ENCODE assay signal across 1 cellular context in genomic region chr17:42561908-42562844, GRCh38.
A peak's percentile ranks its signal among the peaks of the same experiment; 100 is the strongest.
TF ChIP-seq lines count a peak whose summit lies in the region.

TSS of gene COASY (plus strand) at chr17:42562148. CDS start at chr17:42562623, 475 bp downstream.

TF ChIP-seq in HepG2, 621 proteins besides CTCF, POLR2A, EP300 and RAD21 (continued from another document and continues in another):
- no peak for TF ChIP-seq ZBTB40 (IDR thresholded peaks at IDR 0.05)
- TF ChIP-seq ZBTB40 (CRISPR knock-in tag; IDR thresholded peaks at IDR 0.05): peak; percentile 76
- peak; percentile 35; the same call in 1 of the 2 replicates for TF ChIP-seq ZBTB3 (CRISPR knock-in tag; IDR thresholded peaks at IDR 0.05; ENCODE audit: borderline replicate concordance, low read depth)
- peak; percentile 90; the same call in 1 of the 2 replicates for TF ChIP-seq ZNF580 (CRISPR knock-in tag; IDR thresholded peaks at IDR 0.05; ENCODE audit: borderline replicate concordance, low read depth)
- no peak; the same call in none of the 2 replicates for TF ChIP-seq FOXC1 (CRISPR knock-in tag; IDR thresholded peaks at IDR 0.05; ENCODE audit: borderline replicate concordance)
- no peak for TF ChIP-seq TOE1 (CRISPR knock-in tag; IDR thresholded peaks at IDR 0.05)
- peak; percentile 90 for TF ChIP-seq ZNF670 (CRISPR knock-in tag; IDR thresholded peaks at IDR 0.05; ENCODE audit: borderline replicate concordance)
- no peak for TF ChIP-seq ZNF660 (CRISPR knock-in tag; IDR thresholded peaks at IDR 0.05; ENCODE audit: borderline replicate concordance, low read depth)
- TF ChIP-seq NFIC (IDR thresholded peaks at IDR 0.05; ENCODE audit: low read length): no peak; the same call in none of the 2 replicates
- TF ChIP-seq CAMTA2 (CRISPR knock-in tag; IDR thresholded peaks at IDR 0.05; ENCODE audit: borderline replicate concordance): no peak; the same call in 1 of the 2 replicates
- peak; percentile 69; the same call in 1 of the 2 replicates for TF ChIP-seq CERS6 (CRISPR knock-in tag; IDR thresholded peaks at IDR 0.05)
- peak; percentile 81 for TF ChIP-seq HBP1 (CRISPR knock-in tag; IDR thresholded peaks at IDR 0.05; ENCODE audit: low read depth)
- TF ChIP-seq NR2C2 (CRISPR knock-in tag; IDR thresholded peaks at IDR 0.05; ENCODE audit: borderline replicate concordance): peak; percentile 100
- TF ChIP-seq MXD3 (CRISPR knock-in tag; IDR thresholded peaks at IDR 0.05): peak; percentile 57
- no peak for TF ChIP-seq SCMH1 (CRISPR knock-in tag; IDR thresholded peaks at IDR 0.05; ENCODE audit: borderline replicate concordance)
- TF ChIP-seq AHDC1 (CRISPR knock-in tag; IDR thresholded peaks at IDR 0.05; ENCODE audit: borderline replicate concordance): peak; percentile 11; the same call in 1 of the 2 replicates
- no peak for TF ChIP-seq ZNF20 (CRISPR knock-in tag; IDR thresholded peaks at IDR 0.05)
- peak; percentile 64 for TF ChIP-seq EEA1 (CRISPR knock-in tag; IDR thresholded peaks at IDR 0.05; ENCODE audit: borderline replicate concordance)
- TF ChIP-seq SP1 (IDR thresholded peaks at IDR 0.05): peak; percentile 93
- peak; percentile 68 for TF ChIP-seq SP1 (CRISPR knock-in tag; IDR thresholded peaks at IDR 0.05)
- TF ChIP-seq SRF (IDR thresholded peaks at IDR 0.05; ENCODE audit: low read depth, low read length): peak; percentile 43; the same call in 1 of the 2 replicates
- 0 out of 2 replicates have a peak, but pooled peaks have one; percentile 28 for TF ChIP-seq ZNF570 (CRISPR knock-in tag; IDR thresholded peaks at IDR 0.05; ENCODE audit: borderline replicate concordance)
- TF ChIP-seq RFXANK (CRISPR knock-in tag; IDR thresholded peaks at IDR 0.05): no peak
- TF ChIP-seq ZNF740 (CRISPR knock-in tag; IDR thresholded peaks at IDR 0.05): peak; percentile 54; the same call in 1 of the 2 replicates
- TF ChIP-seq TAF1 (CRISPR knock-in tag; IDR thresholded peaks at IDR 0.05): peak; percentile 87
- peak; percentile 89 for TF ChIP-seq ZNF430 (CRISPR knock-in tag; IDR thresholded peaks at IDR 0.05)
- TF ChIP-seq TOPORS (CRISPR knock-in tag; IDR thresholded peaks at IDR 0.05): peak; percentile 68; the same call in 1 of the 2 replicates
- peak; percentile 90 for TF ChIP-seq ZC3H4 (CRISPR knock-in tag; IDR thresholded peaks at IDR 0.05; ENCODE audit: borderline replicate concordance)
- no peak for TF ChIP-seq ZNF710 (CRISPR knock-in tag; IDR thresholded peaks at IDR 0.05; ENCODE audit: borderline replicate concordance)
- no peak; the same call in none of the 2 replicates for TF ChIP-seq NCOA2 (CRISPR knock-in tag; IDR thresholded peaks at IDR 0.05)
- TF ChIP-seq NFYB (CRISPR knock-in tag; IDR thresholded peaks at IDR 0.05): 0 out of 2 replicates have a peak, but pooled peaks have one; percentile 22
- peak; percentile 94; the same call in 1 of the 2 replicates for TF ChIP-seq FUBP1 (CRISPR knock-in tag; IDR thresholded peaks at IDR 0.05; ENCODE audit: borderline replicate concordance)
- no peak for TF ChIP-seq RFX1 (IDR thresholded peaks at IDR 0.05)
- TF ChIP-seq HHEX (CRISPR knock-in tag; IDR thresholded peaks at IDR 0.05): no peak; the same call in 1 of the 2 replicates
- TF ChIP-seq NAIF1 (CRISPR knock-in tag; IDR thresholded peaks at IDR 0.05; ENCODE audit: borderline replicate concordance): peak; percentile 91
- no peak for TF ChIP-seq ZNF326 (CRISPR knock-in tag; IDR thresholded peaks at IDR 0.05; ENCODE audit: borderline replicate concordance)
